ENCODE assay signal across 1 cellular context in genomic region chr2:174607989-174608865, GRCh38.
TF ChIP-seq lines count a peak whose summit lies in the region.

No MANE protein-coding gene starts in this region.

TF ChIP-seq in A549, 52 proteins besides CTCF, POLR2A, EP300 and RAD21 (continued from another document):
- TF ChIP-seq, protein P1, sequence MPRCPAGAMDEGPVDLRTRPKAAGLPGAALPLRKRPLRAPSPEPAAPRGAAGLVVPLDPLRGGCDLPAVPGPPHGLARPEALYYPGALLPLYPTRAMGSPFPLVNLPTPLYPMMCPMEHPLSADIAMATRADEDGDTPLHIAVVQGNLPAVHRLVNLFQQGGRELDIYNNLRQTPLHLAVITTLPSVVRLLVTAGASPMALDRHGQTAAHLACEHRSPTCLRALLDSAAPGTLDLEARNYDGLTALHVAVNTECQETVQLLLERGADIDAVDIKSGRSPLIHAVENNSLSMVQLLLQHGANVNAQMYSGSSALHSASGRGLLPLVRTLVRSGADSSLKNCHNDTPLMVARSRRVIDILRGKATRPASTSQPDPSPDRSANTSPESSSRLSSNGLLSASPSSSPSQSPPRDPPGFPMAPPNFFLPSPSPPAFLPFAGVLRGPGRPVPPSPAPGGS (IDR thresholded peaks at IDR 0.05), result no peak
- no peak for TF ChIP-seq TP53 (CRISPR knock-in tag; IDR thresholded peaks at IDR 0.05)
- TF ChIP-seq, protein P2, sequence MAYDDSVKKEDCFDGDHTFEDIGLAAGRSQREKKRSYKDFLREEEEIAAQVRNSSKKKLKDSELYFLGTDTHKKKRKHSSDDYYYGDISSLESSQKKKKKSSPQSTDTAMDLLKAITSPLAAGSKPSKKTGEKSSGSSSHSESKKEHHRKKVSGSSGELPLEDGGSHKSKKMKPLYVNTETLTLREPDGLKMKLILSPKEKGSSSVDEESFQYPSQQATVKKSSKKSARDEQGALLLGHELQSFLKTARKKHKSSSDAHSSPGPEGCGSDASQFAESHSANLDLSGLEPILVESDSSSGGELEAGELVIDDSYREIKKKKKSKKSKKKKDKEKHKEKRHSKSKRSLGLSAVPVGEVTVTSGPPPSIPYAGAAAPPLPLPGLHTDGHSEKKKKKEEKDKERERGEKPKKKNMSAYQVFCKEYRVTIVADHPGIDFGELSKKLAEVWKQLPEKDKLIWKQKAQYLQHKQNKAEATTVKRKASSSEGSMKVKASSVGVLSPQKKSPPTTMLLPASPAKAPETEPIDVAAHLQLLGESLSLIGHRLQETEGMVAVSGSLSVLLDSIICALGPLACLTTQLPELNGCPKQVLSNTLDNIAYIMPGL (CRISPR knock-in tag; IDR thresholded peaks at IDR 0.05; ENCODE audit: borderline replicate concordance), result no peak
- no peak for TF ChIP-seq RARB (CRISPR knock-in tag; IDR thresholded peaks at IDR 0.05)
